10 cellular contexts compared by ENCODE assay signal in genomic region chr3:5197022-5197421, GRCh38. TPM values are rescaled to one million over a fixed set of nuclear protein-coding genes. Genes with fewer than 3 reads are reported as not detected.
A peak's percentile ranks its signal among the peaks of the same experiment; 100 is the strongest.
DNase-seq lines count a peak whose midpoint lies in the region; ATAC-seq, FAIRE-seq and TF ChIP-seq lines count a peak whose summit lies in the region.
"Had no signal": no experiment of that assay in that cellular context is flagged by ENCODE, and none has a peak within 500 bp of the region (broad histone marks: within the 10 kb centered on the region; RNA-seq: fewer than 3 reads in every experiment).

No MANE protein-coding gene starts in this region.

- H3K27ac Mint-ChIP-seq in activated naive CD4-positive, alpha-beta T cell treated with anti-CD3 and anti-CD28 coated beads, Interleukin-2, amount 50 U/mL, for 24 hours: peak overlapping the region; percentile 94
- H3K27ac Mint-ChIP-seq in activated naive CD8-positive, alpha-beta T cell treated with anti-CD3 and anti-CD28 coated beads, Interleukin-2, amount 10 ng/mL, durations not matched to agents 7 days and 5 days: peak overlapping the region; percentile 91

- H3K36me3 ChIP-seq in keratinocyte (ENCODE audit: control insufficient read depth in 2 of 2, extremely low read depth in 1 of 2, insufficient read depth in 2 of 2, low read length in 2 of 2): peaks cover 14 to 33% of the 10 kb centered on the region in 2 experiments

- H3K36me3 Mint-ChIP-seq in activated naive CD4-positive, alpha-beta T cell treated with anti-CD3 and anti-CD28 coated beads, Interleukin-2, amount 50 U/mL, for 24 hours: peaks cover 39% of the 10 kb centered on the region
- peaks cover 46% of the 10 kb centered on the region for H3K36me3 Mint-ChIP-seq in activated naive CD8-positive, alpha-beta T cell treated with anti-CD3 and anti-CD28 coated beads, Interleukin-2, amount 10 ng/mL, durations not matched to agents 7 days and 5 days

- ATAC-seq in activated naive CD8-positive, alpha-beta T cell treated with anti-CD3 and anti-CD28 coated beads, Interleukin-2, amount 10 ng/mL, durations not matched to agents 7 days and 5 days (ENCODE audit: low read depth): no peak
- no peak for ATAC-seq in GM18861 (IDR thresholded peaks at IDR 0.05; ENCODE audit: unreplicated experiment)

- dilution Hi-C loops in keratinocyte (cut with MboI; ENCODE audit: extremely low pct_ligation_motif_present, low sequenced_read_pairs): no loop called here

- no peak for TF ChIP-seq CTCF in keratinocyte (optimal IDR thresholded peaks at IDR 0.05 in 1 of 3, IDR thresholded peaks at IDR 0.05 in 1 of 3, conservative IDR thresholded peaks at IDR 0.05 in 1 of 3; ENCODE audit: extremely low read depth in 1 of 3, insufficient read depth in 2 of 3, low read length in 3 of 3)

- no peaks in the 10 kb centered on the region for H3K27me3 ChIP-seq in keratinocyte (ENCODE audit: control insufficient read depth, extremely low read depth, insufficient read depth, low read length)

- intact Hi-C loops in posterior cingulate gyrus (cut with DNase I): no loop called here

- no peak overlapping the region for H2AFZ ChIP-seq in keratinocyte (ENCODE audit: control insufficient read depth, low read length)

- POLR2A ChIA-PET in activated naive CD8-positive, alpha-beta T cell treated with anti-CD3 and anti-CD28 coated beads, Interleukin-2, amount 10 ng/mL, durations not matched to agents 7 days and 5 days (lab: Charles Lee): interaction anchor here (0.6 to 4.4 kb wide), 6 partner anchors 10 to 730 kb away, joined by 3 to 72 read pairs (median 3); partner anchors contain the start of genes BHLHE40, EDEM1 and ITPR1

- H3K27ac ChIP-seq in keratinocyte (ENCODE audit: control insufficient read depth, insufficient read depth, low read length): peak overlapping the region; percentile 98

- H3K4me3 Mint-ChIP-seq in activated naive CD4-positive, alpha-beta T cell treated with anti-CD3 and anti-CD28 coated beads, Interleukin-2, amount 50 U/mL, for 24 hours: peak overlapping the region; percentile 67
- peak overlapping the region; percentile 72 for H3K4me3 Mint-ChIP-seq in activated naive CD8-positive, alpha-beta T cell treated with anti-CD3 and anti-CD28 coated beads, Interleukin-2, amount 10 ng/mL, durations not matched to agents 7 days and 5 days

- peaks cover 64% of the 10 kb centered on the region for H3K4me1 ChIP-seq in keratinocyte (ENCODE audit: control insufficient read depth, extremely low read depth, insufficient read depth, low read length)

- DNase-seq in activated naive CD4-positive, alpha-beta T cell (lab: John Stamatoyannopoulos, UW): no peak
- DNase-seq in activated naive CD8-positive, alpha-beta T cell treated with anti-CD3 and anti-CD28 coated beads, Interleukin-2, amount 10 ng/mL, durations not matched to agents 7 days and 5 days: no peak
- DNase-seq in keratinocyte (ENCODE audit: low read depth, low spot score) (no peak), cortex of kidney (lab: John Stamatoyannopoulos, UW) (no peak), posterior cingulate gyrus (no peak), activated gamma-delta T cell treated with Interleukin-2 at 50 U/mL for 16 hours (no peak)
- DNase-seq: COR-L47, NCI-H748 treated with DMSO at 0.1 percent for 48 hours had no signal

- no peaks in the 10 kb centered on the region for H3K27me3 Mint-ChIP-seq in activated naive CD4-positive, alpha-beta T cell treated with anti-CD3 and anti-CD28 coated beads, Interleukin-2, amount 50 U/mL, for 24 hours
- H3K27me3 Mint-ChIP-seq in activated naive CD8-positive, alpha-beta T cell treated with anti-CD3 and anti-CD28 coated beads, Interleukin-2, amount 10 ng/mL, durations not matched to agents 7 days and 5 days: no peaks in the 10 kb centered on the region

- no peaks in the 10 kb centered on the region for H4K20me1 ChIP-seq in keratinocyte (ENCODE audit: control insufficient read depth, extremely low read depth, insufficient read depth, low read length)

- H3K79me2 ChIP-seq in keratinocyte (ENCODE audit: control insufficient read depth, insufficient read depth, low read length): peaks cover 44% of the 10 kb centered on the region

- no peaks in the 10 kb centered on the region for H3K9me1 ChIP-seq in keratinocyte (ENCODE audit: control insufficient read depth, extremely low read depth, insufficient read depth, low read length)

- no peaks in the 10 kb centered on the region for H3K9me3 ChIP-seq in keratinocyte (ENCODE audit: control insufficient read depth, low read depth, low read length)

- peak overlapping the region; percentile 86 for H3K9ac ChIP-seq in keratinocyte (ENCODE audit: control insufficient read depth, extremely low read depth, insufficient read depth, low read length)

- peak overlapping the region in 2 of 3 experiments; percentile 53 to 56 for H3K4me3 ChIP-seq in keratinocyte (ENCODE audit: control insufficient read depth in 2 of 3, extremely low read depth in 1 of 3, insufficient read depth in 2 of 3, low read depth in 1 of 3, low read length in 3 of 3)

- H3K4me2 ChIP-seq in keratinocyte (ENCODE audit: control insufficient read depth, extremely low read depth, insufficient read depth, low read depth, low read length): peak overlapping the region; percentile 95

- no peak for FAIRE-seq in keratinocyte (lab: Jason Lieb, UNC)

- H3K4me1 Mint-ChIP-seq in activated naive CD4-positive, alpha-beta T cell treated with anti-CD3 and anti-CD28 coated beads, Interleukin-2, amount 50 U/mL, for 24 hours: peaks cover 87% of the 10 kb centered on the region
- peaks cover 69% of the 10 kb centered on the region for H3K4me1 Mint-ChIP-seq in activated naive CD8-positive, alpha-beta T cell treated with anti-CD3 and anti-CD28 coated beads, Interleukin-2, amount 10 ng/mL, durations not matched to agents 7 days and 5 days

- H3K9me3 Mint-ChIP-seq in activated naive CD4-positive, alpha-beta T cell treated with anti-CD3 and anti-CD28 coated beads, Interleukin-2, amount 50 U/mL, for 24 hours: no peaks in the 10 kb centered on the region
- H3K9me3 Mint-ChIP-seq in activated naive CD8-positive, alpha-beta T cell treated with anti-CD3 and anti-CD28 coated beads, Interleukin-2, amount 10 ng/mL, durations not matched to agents 7 days and 5 days: no peaks in the 10 kb centered on the region

RNA-seq across cellular contexts. Expression of gene EDEM1, which starts 9.5 kb away (rescaled TPM):
- total RNA-seq in activated naive CD8-positive, alpha-beta T cell treated with anti-CD3 and anti-CD28 coated beads, Interleukin-2, amount 10 ng/mL, durations not matched to agents 7 days and 5 days: 10 to 100 TPM; 92.5 to 94.2 TPM
- 52.4 to 66.8 TPM (median 65.2 TPM) in 3 replicates for polyA plus RNA-seq in keratinocyte
- 15.3 TPM for polyA plus RNA-seq in keratinocyte (2011; ENCODE audit: low read depth)
- 32.2 and 50.7 TPM in 2 replicates for polyA plus RNA-seq in keratinocyte (2011; cell fraction: cytosol; rRNA removed)
- polyA plus RNA-seq in keratinocyte (2011; cell fraction: nucleus; rRNA removed): 92.6 and 101 TPM in 2 replicates
- polyA plus RNA-seq in keratinocyte (2012; ENCODE audit: low replicate concordance): 36.0 and 41.7 TPM in 2 replicates
- 53.2 to 88.3 TPM (median 76.5 TPM) in 3 replicates for polyA minus RNA-seq in keratinocyte
- polyA minus RNA-seq in keratinocyte (2011; cell fraction: cytosol; rRNA and poly(A)+ RNA removed): 126 TPM
- polyA minus RNA-seq in keratinocyte (2011; cell fraction: nucleus; rRNA and poly(A)+ RNA removed): 97.1 and 198 TPM in 2 replicates
